1 cellular context compared by ENCODE assay signal in genomic region chr18:31942301-31942998, GRCh38.
A peak's percentile ranks its signal among the peaks of the same experiment; 100 is the strongest.
TF ChIP-seq lines count a peak whose summit lies in the region.

No MANE protein-coding gene starts in this region.

TF ChIP-seq in K562, 482 proteins besides CTCF, POLR2A, EP300 and RAD21 (continued from another document and continues in another):
- TF ChIP-seq CGGBP1 (CRISPR knock-in tag; IDR thresholded peaks at IDR 0.05) (0 out of 2 replicates have a peak, but pooled peaks have one; percentile 13), THAP7 (CRISPR knock-in tag; IDR thresholded peaks at IDR 0.05) (peak; percentile 83; the same call in 1 of the 2 replicates), THAP12 (CRISPR knock-in tag; IDR thresholded peaks at IDR 0.05) (0 out of 2 replicates have a peak, but pooled peaks have one; percentile 34), SMAD4 (CRISPR knock-in tag; conservative IDR thresholded peaks at IDR 0.05) (peak; percentile 58; the same call in 1 of the 2 replicates), SMC3 (conservative IDR thresholded peaks at IDR 0.05; ENCODE audit: insufficient read depth, low read depth, low read length) (no peak), MBD2 (IDR thresholded peaks at IDR 0.05; ENCODE audit: borderline replicate concordance, low read depth) (peak; percentile 46; the same call in 1 of the 2 replicates), RBBP5 (IDR thresholded peaks at IDR 0.05; ENCODE audit: borderline replicate concordance, insufficient read depth, low read length, poor library complexity, severe bottlenecking) (peak; percentile 94), JUN (IDR thresholded peaks at IDR 0.05; ENCODE audit: borderline replicate concordance, low read depth, low read length) (no peak), JUN (CRISPR knock-in tag; IDR thresholded peaks at IDR 0.05; ENCODE audit: borderline replicate concordance) (0 out of 2 replicates have a peak, but pooled peaks have one; percentile 11), MECOM (CRISPR knock-in tag; IDR thresholded peaks at IDR 0.05) (no peak), GMEB1 (CRISPR knock-in tag; IDR thresholded peaks at IDR 0.05) (0 out of 2 replicates have a peak, but pooled peaks have one; percentile 16), SMARCB1 (IDR thresholded peaks at IDR 0.05; ENCODE audit: insufficient read length, low read depth) (no peak), FOXK2 (conservative IDR thresholded peaks at IDR 0.05 in 1 of 2, IDR thresholded peaks at IDR 0.05 in 1 of 2; ENCODE audit: low read depth in 2 of 2) (peak; percentile 23 to 69; a peak in 3 of 4 replicates), ZNF224 (CRISPR knock-in tag; IDR thresholded peaks at IDR 0.05) (no peak), ZBTB12 (CRISPR knock-in tag; IDR thresholded peaks at IDR 0.05) (no peak), ZNF253 (CRISPR knock-in tag; conservative IDR thresholded peaks at IDR 0.05) (no peak), SP2 (IDR thresholded peaks at IDR 0.05; ENCODE audit: extremely low read depth, low read depth, low read length, poor library complexity, severe bottlenecking) (peak; percentile 3), GTF2E2 (tag; IDR thresholded peaks at IDR 0.05) (peak; percentile 85; the same call in 1 of the 2 replicates), TEAD1 (CRISPR knock-in tag; IDR thresholded peaks at IDR 0.05) (peak in 1 of 2 experiments; percentile 69; a peak in 1 of 4 replicates), XRCC5 (IDR thresholded peaks at IDR 0.05; ENCODE audit: low read depth, low read length) (no peak), CREB3L1 (IDR thresholded peaks at IDR 0.05; ENCODE audit: borderline replicate concordance, low read depth) (no peak), ZC3H8 (IDR thresholded peaks at IDR 0.05) (no peak), KDM5B (IDR thresholded peaks at IDR 0.05; ENCODE audit: insufficient replicate concordance, low read depth, low read length) (peak; percentile 6), RBM14 (IDR thresholded peaks at IDR 0.05; ENCODE audit: borderline replicate concordance, insufficient read depth, low read depth, low read length) (0 out of 2 replicates have a peak, but pooled peaks have one; percentile 63), MNT (conservative IDR thresholded peaks at IDR 0.05) (peak in 1 of 2 experiments; percentile 18; a peak in 2 of 4 replicates), POLR2AphosphoS2 (IDR thresholded peaks at IDR 0.05; ENCODE audit: low read length) (no peak), CUX1 (CRISPR knock-in tag; IDR thresholded peaks at IDR 0.05) (no peak), NR1H2 (CRISPR knock-in tag; IDR thresholded peaks at IDR 0.05) (no peak), YY1 (IDR thresholded peaks at IDR 0.05; ENCODE audit: borderline replicate concordance in 1 of 3, control insufficient read depth in 1 of 3, extremely low read depth in 1 of 3, insufficient read depth in 3 of 3, insufficient read length in 1 of 3, insufficient replicate concordance in 2 of 3, low read depth in 1 of 3, low read length in 2 of 3) (peak in 1 of 3 experiments; percentile 34), RUNX1 (IDR thresholded peaks at IDR 0.05; ENCODE audit: low read depth) (no peak), RNF2 (IDR thresholded peaks at IDR 0.05) (0 out of 2 replicates have a peak, but pooled peaks have one; percentile 12), POLR2B (IDR thresholded peaks at IDR 0.05; ENCODE audit: low read depth, partially characterized antibody) (peak; percentile 4), HDAC8 (tag; IDR thresholded peaks at IDR 0.05) (0 out of 2 replicates have a peak, but pooled peaks have one; percentile 38), ATF4 (CRISPR knock-in tag; IDR thresholded peaks at IDR 0.05) (no peak), ZBTB34 (CRISPR knock-in tag; IDR thresholded peaks at IDR 0.05) (no peak), SMAD3 (CRISPR knock-in tag; conservative IDR thresholded peaks at IDR 0.05) (no peak), HEY1 (CRISPR knock-in tag; IDR thresholded peaks at IDR 0.05; ENCODE audit: borderline replicate concordance) (no peak)
